In the genomic region with DNA sequence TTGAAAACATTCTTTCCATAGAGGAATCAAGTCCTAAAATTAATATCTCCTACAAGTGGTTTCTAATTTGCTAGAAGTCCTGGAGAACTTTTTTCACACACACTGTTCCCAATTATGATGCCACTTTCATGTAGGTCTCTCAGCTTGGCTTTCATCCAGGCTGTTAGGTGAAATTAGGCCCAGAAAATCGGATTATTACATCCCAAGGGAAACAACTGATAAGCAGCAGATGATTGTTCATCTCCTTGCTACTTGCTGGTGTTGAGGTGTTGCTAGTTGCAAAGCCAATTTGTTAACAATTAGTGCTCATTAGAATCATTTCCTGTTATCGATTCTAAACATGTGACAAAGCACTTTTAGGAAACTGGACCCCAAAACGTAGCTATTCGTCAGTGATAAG, we compare ENCODE assay signal across 19 cellular contexts.
"Had no signal": no experiment of that assay in that cellular context is flagged by ENCODE, and none has a peak within 500 bp of the region (broad histone marks: within the 10 kb centered on the region; RNA-seq: fewer than 3 reads in every experiment).

No MANE protein-coding gene starts in this region.

- H3K27me3 ChIP-seq: adrenal gland, breast epithelium, hepatocyte, stomach, suprapubic skin, tibial nerve had no signal

- H3K4me3 ChIP-seq: adrenal gland, breast epithelium, hepatocyte, lower lobe of right lung, stomach, suprapubic skin, tibial nerve had no signal

- H3K79me2 ChIP-seq: hepatocyte had no signal

- H3K9me3 ChIP-seq: adrenal gland, breast epithelium, lower lobe of right lung, stomach, suprapubic skin, tibial nerve had no signal

- H3K4me2 ChIP-seq: hepatocyte had no signal

- H3K36me3 ChIP-seq: adrenal gland, breast epithelium, lower lobe of right lung, stomach, suprapubic skin, tibial nerve had no signal

- H3K27ac ChIP-seq: adrenal gland, breast epithelium, hepatocyte, lower lobe of right lung, stomach, suprapubic skin, tibial nerve had no signal

- H3K4me1 ChIP-seq: adrenal gland, breast epithelium, lower lobe of right lung, suprapubic skin, tibial nerve had no signal

- ATAC-seq: activated T-helper 17 cell treated with anti-CD3 and anti-CD28 coated beads, Interleukin-2, amount 50 U/mL, for 72 hours; left lobe of liver; lower lobe of right lung; sciatic nerve; stimulated activated memory B cell treated with anti-CD40 and anti-IgM and Interleukin-4, amounts not matched to agents 10 μg/mL and 1 μg/mL and 100 μg/mL, for 72 hours had no signal

- DNase-seq: activated T-cell treated with anti-CD3 and anti-CD28 coated beads, Interleukin-2, amount 50 U/mL, for 24 hours; adrenal gland; effector memory CD4-positive, alpha-beta T cell; foreskin melanocyte; immature natural killer cell; lower lobe of right lung; naive B cell; occipital lobe; small intestine; stimulated activated CD4-positive, alpha-beta T cell treated with anti-CD3 and anti-CD28 coated beads, Interleukin-2, amount 100 ng/mL, for 24 hours; stomach had no signal

- H2AFZ ChIP-seq: hepatocyte had no signal
